In the genomic region with DNA sequence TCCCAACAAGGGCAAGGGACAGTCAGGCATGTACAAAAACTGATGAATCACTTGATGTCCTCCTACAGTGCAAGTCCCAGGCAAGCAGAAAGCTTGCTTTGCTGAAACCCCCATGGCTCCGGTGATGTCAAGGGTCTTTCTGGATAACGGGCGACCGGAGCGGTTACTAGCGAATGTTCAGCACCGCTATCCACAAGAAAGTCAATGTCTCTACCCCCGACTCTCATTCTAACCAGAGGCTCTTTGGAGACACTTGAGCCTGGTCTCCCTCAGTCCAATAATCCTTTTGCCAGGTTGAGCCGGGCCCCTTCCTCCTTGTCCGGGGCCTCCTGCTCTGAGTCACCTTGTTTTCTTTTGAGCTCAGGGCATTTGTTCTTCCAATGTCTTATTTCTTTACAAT, we compare ENCODE assay signal across 7 cellular contexts. TPM values are rescaled to one million over a fixed set of nuclear protein-coding genes. Genes with fewer than 3 reads are reported as not detected.
DNase-seq lines count a peak whose midpoint lies in the region; TF ChIP-seq lines count a peak whose summit lies in the region.
"Not testable (repeated sequence)": the region's sequence is repeated elsewhere in the genome, so short reads cannot be mapped to it uniquely, and the experiment has no call there.
"Had no signal": no experiment of that assay in that cellular context is flagged by ENCODE, and none has a peak within 500 bp of the region (broad histone marks: within the 10 kb centered on the region; RNA-seq: fewer than 3 reads in every experiment).

No MANE protein-coding gene starts in this region.

- not testable (repeated sequence) for H3K79me2 ChIP-seq in SK-N-SH (ENCODE audit: insufficient read depth); osteoblast (ENCODE audit: insufficient read depth, low read length)

- H3K27ac ChIP-seq in HEK293 (ENCODE audit: extremely low read depth, low read depth, low read length); SK-N-SH (ENCODE audit: low read depth in 2 of 2, low read length in 1 of 2); osteoblast (ENCODE audit: low read depth, low read length): not testable (repeated sequence)

- H3K4me3 Mint-ChIP-seq in nephron progenitor cell = not testable (repeated sequence)

- peaks cover 60% of the 10 kb centered on the region for H3K27me3 Mint-ChIP-seq in nephron progenitor cell (ENCODE audit: low read depth, poor library complexity)

- TF ChIP-seq RAD21 in SK-N-SH (IDR thresholded peaks at IDR 0.05; ENCODE audit: low read length) = not testable (repeated sequence)

- H3K27me3 ChIP-seq in SK-N-SH (ENCODE audit: insufficient read depth); osteoblast (ENCODE audit: insufficient read depth, low read length): not testable (repeated sequence)

- 89% methylated on average over 10 of the region's 10 CpGs for WGBS in SK-N-SH (ENCODE audit: low lambda C conversion rate)

- H2AFZ ChIP-seq in SK-N-SH (ENCODE audit: low read depth); osteoblast (ENCODE audit: low read length): not testable (repeated sequence)

- not testable (repeated sequence) for H3K9me2 ChIP-seq in SK-N-SH

- not testable (repeated sequence) for H3K36me3 ChIP-seq in HEK293 (ENCODE audit: control insufficient read depth in 2 of 2, insufficient read depth in 1 of 2, low read length in 2 of 2); SK-N-SH (replicated peaks in 1 of 2; ENCODE audit: control insufficient read depth in 1 of 2, insufficient read depth in 2 of 2, low read length in 1 of 2); osteoblast (ENCODE audit: insufficient read depth, low read length)

- DNase-seq in SK-N-SH, nephron progenitor cell: not testable (repeated sequence)
- peak; percentile 36 for DNase-seq in activated effector memory CD4-positive, alpha-beta T cell treated with anti-CD3 and anti-CD28 coated beads, Interleukin-2, amount 50 U/mL, for 16 hours
- peak; percentile 54 for DNase-seq in islet precursor cell
- peak; percentile 58 for DNase-seq in osteoblast (ENCODE audit: insufficient read length, low spot score, missing footprints)

- H3F3A ChIP-seq in SK-N-SH (replicated peaks; ENCODE audit: insufficient read depth) = not testable (repeated sequence)

- not testable (repeated sequence) for H3K9ac ChIP-seq in SK-N-SH

- not testable (repeated sequence) for TF ChIP-seq EP300 in SK-N-SH (IDR thresholded peaks at IDR 0.05; ENCODE audit: borderline replicate concordance in 1 of 2, low read depth in 1 of 2, low read length in 1 of 2)

- H3K4me3 ChIP-seq in HEK293 (ENCODE audit: low read depth, low read length); SK-N-SH (ENCODE audit: low read depth in 2 of 2, low read length in 1 of 2); osteoblast (ENCODE audit: insufficient read depth, low read length): not testable (repeated sequence)

- H3K27ac Mint-ChIP-seq in nephron progenitor cell = peak overlapping the region; percentile 67

- POLR2A ChIA-PET in HEK293 (lab: Yijun Ruan, JAX); SK-N-SH (lab: Yijun Ruan, JAX): not testable (repeated sequence)

- H3K4me2 ChIP-seq in SK-N-SH; osteoblast (ENCODE audit: insufficient read depth, low read length): not testable (repeated sequence)

- H3K36me3 Mint-ChIP-seq in nephron progenitor cell (ENCODE audit: low read depth) = not testable (repeated sequence)

- CTCF ChIA-PET in HEK293 (lab: Yijun Ruan, JAX) (interaction anchor here (0.6 to 1.2 kb wide), 4 partner anchors 13 to 181 kb away, joined by 3 to 5 read pairs (median 4); no protein-coding TSS in a partner anchor), SK-N-SH (lab: Yijun Ruan, JAX) (interaction anchor here (0.9 kb wide), 1 partner anchor 22 kb away, joined by 3 read pairs; no protein-coding TSS in a partner anchor)

- not testable (repeated sequence) for H3K9me3 ChIP-seq in HEK293 (ENCODE audit: control insufficient read depth, insufficient read depth, low read depth, low read length); SK-N-SH; osteoblast (ENCODE audit: low read depth, low read length)

- TF ChIP-seq CTCF in HEK293 (tag by site-specific recombination; IDR thresholded peaks at IDR 0.05); SK-N-SH (IDR thresholded peaks at IDR 0.05); nephron progenitor cell (IDR thresholded peaks at IDR 0.05); osteoblast (IDR thresholded peaks at IDR 0.05; ENCODE audit: extremely low read depth, low read depth, low read length): not testable (repeated sequence)

- H3K9me3 Mint-ChIP-seq in nephron progenitor cell = not testable (repeated sequence)

- H3K4me1 Mint-ChIP-seq in nephron progenitor cell = peaks cover 15% of the 10 kb centered on the region

- H3K4me1 ChIP-seq in HEK293 (ENCODE audit: control insufficient read depth, insufficient read depth, low read length); SK-N-SH (ENCODE audit: control insufficient read depth in 1 of 2, insufficient read depth in 2 of 2, low read depth in 1 of 2, low read length in 1 of 2); osteoblast (ENCODE audit: insufficient read depth, low read length): not testable (repeated sequence)

- H4K20me1 ChIP-seq in SK-N-SH (ENCODE audit: insufficient read depth); osteoblast (ENCODE audit: insufficient read depth, low read length): not testable (repeated sequence)

TF ChIP-seq in HEK293, 187 proteins besides CTCF, POLR2A, EP300 and RAD21:
- TF ChIP-seq, protein P1, sequence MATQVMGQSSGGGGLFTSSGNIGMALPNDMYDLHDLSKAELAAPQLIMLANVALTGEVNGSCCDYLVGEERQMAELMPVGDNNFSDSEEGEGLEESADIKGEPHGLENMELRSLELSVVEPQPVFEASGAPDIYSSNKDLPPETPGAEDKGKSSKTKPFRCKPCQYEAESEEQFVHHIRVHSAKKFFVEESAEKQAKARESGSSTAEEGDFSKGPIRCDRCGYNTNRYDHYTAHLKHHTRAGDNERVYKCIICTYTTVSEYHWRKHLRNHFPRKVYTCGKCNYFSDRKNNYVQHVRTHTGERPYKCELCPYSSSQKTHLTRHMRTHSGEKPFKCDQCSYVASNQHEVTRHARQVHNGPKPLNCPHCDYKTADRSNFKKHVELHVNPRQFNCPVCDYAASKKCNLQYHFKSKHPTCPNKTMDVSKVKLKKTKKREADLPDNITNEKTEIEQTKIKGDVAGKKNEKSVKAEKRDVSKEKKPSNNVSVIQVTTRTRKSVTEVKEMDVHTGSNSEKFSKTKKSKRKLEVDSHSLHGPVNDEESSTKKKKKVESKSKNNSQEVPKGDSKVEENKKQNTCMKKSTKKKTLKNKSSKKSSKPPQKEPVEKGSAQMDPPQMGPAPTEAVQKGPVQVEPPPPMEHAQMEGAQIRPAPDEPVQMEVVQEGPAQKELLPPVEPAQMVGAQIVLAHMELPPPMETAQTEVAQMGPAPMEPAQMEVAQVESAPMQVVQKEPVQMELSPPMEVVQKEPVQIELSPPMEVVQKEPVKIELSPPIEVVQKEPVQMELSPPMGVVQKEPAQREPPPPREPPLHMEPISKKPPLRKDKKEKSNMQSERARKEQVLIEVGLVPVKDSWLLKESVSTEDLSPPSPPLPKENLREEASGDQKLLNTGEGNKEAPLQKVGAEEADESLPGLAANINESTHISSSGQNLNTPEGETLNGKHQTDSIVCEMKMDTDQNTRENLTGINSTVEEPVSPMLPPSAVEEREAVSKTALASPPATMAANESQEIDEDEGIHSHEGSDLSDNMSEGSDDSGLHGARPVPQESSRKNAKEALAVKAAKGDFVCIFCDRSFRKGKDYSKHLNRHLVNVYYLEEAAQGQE (tag by site-specific recombination; IDR thresholded peaks at IDR 0.05) = peak; percentile 90

RNA-seq across cellular contexts. Expression of a gene that starts 22.7 kb away (rescaled TPM):
- 28.9 and 30.9 TPM in 2 replicates for polyA plus RNA-seq in SK-N-SH (2012; rRNA removed)
- polyA plus RNA-seq in SK-N-SH (2012; cell fraction: cytosol; rRNA removed) = 9.1 and 18.1 TPM in 2 replicates
- 85.6 and 104 TPM in 2 replicates for polyA plus RNA-seq in SK-N-SH (2012; cell fraction: nucleus; rRNA removed)
- total RNA-seq in osteoblast = 36.5 and 39.8 TPM in 2 replicates

RNA-seq across cellular contexts. Expression of a gene that starts 28.9 kb away (rescaled TPM):
- 14.9 and 15.9 TPM in 2 replicates for polyA plus RNA-seq in SK-N-SH (2012; rRNA removed)
- polyA plus RNA-seq in SK-N-SH (2012; cell fraction: cytosol; rRNA removed) = 6.7 and 10.3 TPM in 2 replicates
- 20.7 and 23.3 TPM in 2 replicates for polyA plus RNA-seq in SK-N-SH (2012; cell fraction: nucleus; rRNA removed)
- 59.5 and 63.0 TPM in 2 replicates for total RNA-seq in osteoblast
- total RNA-seq: CD8-positive, alpha-beta T cell had no signal

RNA-seq across cellular contexts. Expression of a gene that starts 49.3 kb away (rescaled TPM):
- polyA plus RNA-seq in SK-N-SH (2012; rRNA removed) = 87.2 and 123 TPM in 2 replicates
- polyA plus RNA-seq in SK-N-SH (2012; cell fraction: cytosol; rRNA removed) = 58.2 and 80.4 TPM in 2 replicates
- 123 and 172 TPM in 2 replicates for polyA plus RNA-seq in SK-N-SH (2012; cell fraction: nucleus; rRNA removed)
- 60.7 and 73.1 TPM in 2 replicates for total RNA-seq in osteoblast

RNA-seq across cellular contexts. Expression of a gene that starts 57.6 kb away (rescaled TPM):
- 0.58 and 0.73 TPM in 2 replicates for polyA plus RNA-seq in SK-N-SH (2012; rRNA removed)
- polyA plus RNA-seq in SK-N-SH (2012; cell fraction: cytosol; rRNA removed) = 0.13 and 0.29 TPM in 2 replicates
- polyA plus RNA-seq in SK-N-SH (2012; cell fraction: nucleus; rRNA removed) = 4.8 and 6.8 TPM in 2 replicates
- 85.4 and 87.5 TPM in 2 replicates for total RNA-seq in osteoblast
